In genomic region chr19:1182068-1182467, GRCh38 we compare ENCODE assay signal across 1 cellular context.
TF ChIP-seq lines count a peak whose summit lies in the region.

No MANE protein-coding gene starts in this region.

TF ChIP-seq in GM23338, 12 proteins besides CTCF, POLR2A, EP300 and RAD21:
- no peak for TF ChIP-seq REST (IDR thresholded peaks at IDR 0.05; ENCODE audit: unreplicated experiment)
- TF ChIP-seq POLR2AphosphoS5 (IDR thresholded peaks at IDR 0.05; ENCODE audit: low read depth), result no peak
TF ChIP-seq in GM23338: peak in this region for 0.
